2 cellular contexts compared by ENCODE assay signal in the genomic region with DNA sequence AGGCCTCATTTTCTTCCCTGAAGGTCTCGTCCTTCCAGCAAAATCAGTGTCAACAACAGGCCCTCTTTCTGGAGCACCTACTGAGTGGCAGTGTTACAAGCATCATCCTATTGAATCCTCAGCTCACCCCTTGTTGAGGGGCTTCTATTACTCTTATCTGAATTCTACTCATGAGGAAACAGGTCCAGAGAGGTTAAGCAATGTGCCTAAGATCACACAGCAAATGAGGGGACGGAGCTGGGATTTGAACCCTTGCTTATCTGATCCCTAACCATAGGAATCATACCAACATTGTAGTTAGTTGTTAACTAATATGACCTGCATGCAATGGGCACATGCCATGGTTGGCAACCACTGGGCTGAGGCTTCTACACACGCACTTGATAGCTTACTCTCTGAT.
TF ChIP-seq lines count a peak whose summit lies in the region.

No MANE protein-coding gene starts in this region.

TF ChIP-seq in A549, 52 proteins besides CTCF, POLR2A, EP300 and RAD21 (continued from another document):
- TF ChIP-seq FOSL2 (IDR thresholded peaks at IDR 0.05) (no peak), FOSL2 (CRISPR knock-in tag; IDR thresholded peaks at IDR 0.05) (no peak), ZFP36 (IDR thresholded peaks at IDR 0.05; ENCODE audit: borderline replicate concordance, partially characterized antibody) (peak; percentile 32), SREBF2 (IDR thresholded peaks at IDR 0.05) (no peak), ELK1 (IDR thresholded peaks at IDR 0.05; ENCODE audit: low read depth, low read length) (no peak), EHMT2 (IDR thresholded peaks at IDR 0.05; ENCODE audit: low read depth) (no peak)

TF ChIP-seq in K562, 482 proteins besides CTCF, POLR2A, EP300 and RAD21 (continued from another document):
- peak in 1 of 2 experiments; percentile 63; a peak in 1 of 4 replicates for TF ChIP-seq RCOR1 (IDR thresholded peaks at IDR 0.05; ENCODE audit: borderline replicate concordance in 1 of 2, low read depth in 2 of 2, low read length in 2 of 2)
- no peak for TF ChIP-seq SAFB2 (IDR thresholded peaks at IDR 0.05; ENCODE audit: borderline replicate concordance, low read depth, low read length, severe bottlenecking)
- no peak for TF ChIP-seq ZBTB11 (CRISPR knock-in tag; IDR thresholded peaks at IDR 0.05)
- no peak for TF ChIP-seq L3MBTL2 (IDR thresholded peaks at IDR 0.05)
- TF ChIP-seq JUN (IDR thresholded peaks at IDR 0.05; ENCODE audit: borderline replicate concordance, low read depth, low read length), result no peak
- no peak for TF ChIP-seq JUN (CRISPR knock-in tag; IDR thresholded peaks at IDR 0.05; ENCODE audit: borderline replicate concordance)
- no peak for TF ChIP-seq E2F6 (IDR thresholded peaks at IDR 0.05; ENCODE audit: borderline replicate concordance in 1 of 2, extremely low read depth in 1 of 2, insufficient read depth in 1 of 2, insufficient read length in 1 of 2, low read depth in 1 of 2, low read length in 1 of 2, poor library complexity in 1 of 2, severe bottlenecking in 1 of 2)
- TF ChIP-seq RBM39 (optimal IDR thresholded peaks at IDR 0.05; ENCODE audit: low read depth, low read length), result no peak
- peak; percentile 86 for TF ChIP-seq BCOR (IDR thresholded peaks at IDR 0.05)
- TF ChIP-seq XRCC4 (IDR thresholded peaks at IDR 0.05; ENCODE audit: extremely low read depth, insufficient read depth, insufficient read length), result no peak
- TF ChIP-seq ZNF740 (CRISPR knock-in tag; IDR thresholded peaks at IDR 0.05), result no peak
- no peak for TF ChIP-seq ZNF740 (tag; IDR thresholded peaks at IDR 0.05)
- TF ChIP-seq SIX5 (IDR thresholded peaks at IDR 0.05; ENCODE audit: borderline replicate concordance in 1 of 2, insufficient read depth in 1 of 2, low read depth in 1 of 2, low read length in 2 of 2), result no peak
- TF ChIP-seq MTF1 (CRISPR knock-in tag; IDR thresholded peaks at IDR 0.05; ENCODE audit: borderline replicate concordance), result no peak
- TF ChIP-seq ZFP36 (IDR thresholded peaks at IDR 0.05; ENCODE audit: low read depth, low read length, partially characterized antibody), result peak; percentile 91
- TF ChIP-seq ERF (CRISPR knock-in tag; IDR thresholded peaks at IDR 0.05), result no peak
- TF ChIP-seq FOXA3 (CRISPR knock-in tag; conservative IDR thresholded peaks at IDR 0.05 in 1 of 2, IDR thresholded peaks at IDR 0.05 in 1 of 2), result no peak
- no peak for TF ChIP-seq ZBTB2 (IDR thresholded peaks at IDR 0.05)
- TF ChIP-seq BCLAF1 (IDR thresholded peaks at IDR 0.05; ENCODE audit: borderline replicate concordance in 1 of 2, control insufficient read depth in 1 of 2, low read depth in 2 of 2, low read length in 1 of 2), result no peak
- TF ChIP-seq MBD2 (IDR thresholded peaks at IDR 0.05; ENCODE audit: borderline replicate concordance, low read depth), result no peak
- TF ChIP-seq ZNF408 (CRISPR knock-in tag; IDR thresholded peaks at IDR 0.05; ENCODE audit: low read depth), result no peak
- TF ChIP-seq, protein P1, sequence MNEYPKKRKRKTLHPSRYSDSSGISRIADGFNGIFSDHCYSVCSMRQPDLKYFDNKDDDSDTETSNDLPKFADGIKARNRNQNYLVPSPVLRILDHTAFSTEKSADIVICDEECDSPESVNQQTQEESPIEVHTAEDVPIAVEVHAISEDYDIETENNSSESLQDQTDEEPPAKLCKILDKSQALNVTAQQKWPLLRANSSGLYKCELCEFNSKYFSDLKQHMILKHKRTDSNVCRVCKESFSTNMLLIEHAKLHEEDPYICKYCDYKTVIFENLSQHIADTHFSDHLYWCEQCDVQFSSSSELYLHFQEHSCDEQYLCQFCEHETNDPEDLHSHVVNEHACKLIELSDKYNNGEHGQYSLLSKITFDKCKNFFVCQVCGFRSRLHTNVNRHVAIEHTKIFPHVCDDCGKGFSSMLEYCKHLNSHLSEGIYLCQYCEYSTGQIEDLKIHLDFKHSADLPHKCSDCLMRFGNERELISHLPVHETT (CRISPR knock-in tag; conservative IDR thresholded peaks at IDR 0.05 in 1 of 2, IDR thresholded peaks at IDR 0.05 in 1 of 2), result no peak
- no peak for TF ChIP-seq MYBL2 (IDR thresholded peaks at IDR 0.05; ENCODE audit: low read depth)
- TF ChIP-seq MYBL2 (CRISPR knock-in tag; IDR thresholded peaks at IDR 0.05; ENCODE audit: borderline replicate concordance), result no peak
- TF ChIP-seq KDM1A (IDR thresholded peaks at IDR 0.05), result peak; percentile 11 to 65; a peak in 3 of 4 replicates
- TF ChIP-seq SMARCA5 (IDR thresholded peaks at IDR 0.05), result 0 out of 2 replicates have a peak, but pooled peaks have one; percentile 37
- no peak for TF ChIP-seq ZNF785 (CRISPR knock-in tag; IDR thresholded peaks at IDR 0.05)
